ENCODE assay signal across 8 cellular contexts in the genomic region with DNA sequence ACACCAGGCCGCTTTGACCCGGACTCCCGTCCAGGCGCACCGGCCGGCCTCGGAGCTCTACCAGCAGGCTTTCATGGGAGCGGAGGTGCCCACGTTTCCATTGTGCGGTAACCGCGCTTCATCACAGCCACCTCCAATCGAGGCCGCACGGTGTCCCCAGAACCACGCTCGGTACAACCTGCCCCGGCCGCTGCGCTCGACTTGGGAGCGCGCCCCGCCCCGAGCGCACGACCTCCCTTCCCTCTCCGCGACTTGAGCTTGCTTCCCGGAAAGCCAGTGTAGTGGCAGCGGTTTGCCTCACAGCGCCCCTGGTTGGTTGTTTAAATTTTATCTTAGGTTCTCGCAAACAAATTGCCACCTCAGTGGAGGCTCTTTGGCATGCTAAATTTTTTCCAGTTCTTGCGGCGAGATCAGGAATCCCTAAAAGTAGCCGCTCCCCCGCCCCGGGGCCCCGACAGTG. TPM values are rescaled to one million over a fixed set of nuclear protein-coding genes. Genes with fewer than 3 reads are reported as not detected.
DNase-seq lines count a peak whose midpoint lies in the region; ATAC-seq and TF ChIP-seq lines count a peak whose summit lies in the region.

No MANE protein-coding gene starts in this region.

- ATAC-seq in HG02973 (IDR thresholded peaks at IDR 0.05; ENCODE audit: unreplicated experiment) = peak; percentile 45
- ATAC-seq in sciatic nerve = peak; percentile 82

- H3K4me3 ChIP-seq in GM12875 (ENCODE audit: low read depth, low read length) (peak overlapping the region; percentile 62), adrenal gland (peak overlapping the region in 2 of 4 donors; percentile 46 to 75), hepatocyte (peak overlapping the region; percentile 67)

- peaks cover 5% of the 10 kb centered on the region for H3K27me3 ChIP-seq in adrenal gland
- H3K27me3 ChIP-seq in hepatocyte = peaks cover 39% of the 10 kb centered on the region

- 0 to 1% (median 1%) methylated on average over 21 to 39 of the region's 39 CpGs for WGBS in adrenal gland, 4 donors
- under 1% methylated on average over 38 of the region's 39 CpGs for WGBS in hepatocyte (ENCODE audit: low lambda C conversion rate, missing lambda C conversion rate)

- H3K36me3 ChIP-seq in adrenal gland (replicated peaks in 1 of 2) = no peaks in the 10 kb centered on the region
- no peaks in the 10 kb centered on the region for H3K36me3 ChIP-seq in hepatocyte (replicated peaks; ENCODE audit: insufficient read depth, low read depth)

- no peaks in the 10 kb centered on the region for H3K9me2 ChIP-seq in hepatocyte (replicated peaks; ENCODE audit: insufficient read depth)

- in situ Hi-C loops in ACHN (cut with HindIII; ENCODE audit: low pct_ligation_motif_present, low pct_unique_long_range_greater_than_20kb, low sequenced_read_pairs) = no loop called here

- peak; percentile 89 for DNase-seq in ACHN
- peak; percentile 29 to 81 for DNase-seq in NCI-H526 (lab: John Stamatoyannopoulos, UW)
- peak; percentile 76 to 87 (median 85) for DNase-seq in adrenal gland
- peak; percentile 88 for DNase-seq in hepatocyte (ENCODE audit: low spot score)
- DNase-seq in sciatic nerve (ENCODE audit: low spot score) = peak; percentile 91
- DNase-seq in NK-92 (lab: John Stamatoyannopoulos, UW; ENCODE audit: unreplicated experiment) = no peak

- TF ChIP-seq CTCF in GM12875 (IDR thresholded peaks at IDR 0.05; ENCODE audit: borderline replicate concordance, insufficient read depth, low read depth, low read length) = peak; percentile 46; the same call in 1 of the 2 replicates
- peak; percentile 28 to 73 (median 54) for TF ChIP-seq CTCF in adrenal gland (IDR thresholded peaks at IDR 0.05)
- TF ChIP-seq CTCF in hepatocyte (IDR thresholded peaks at IDR 0.05; ENCODE audit: poor library complexity) = no peak

- peak overlapping the region; percentile 43 for H2AFZ ChIP-seq in hepatocyte

- no peaks in the 10 kb centered on the region for H3K79me2 ChIP-seq in hepatocyte

- H3K27ac ChIP-seq in adrenal gland (peak overlapping the region; percentile 50 to 92 (median 84)), hepatocyte (peak overlapping the region; percentile 74)

- H3K9me3 ChIP-seq in adrenal gland (replicated peaks in 1 of 3) = no peaks in the 10 kb centered on the region
- H3K9me3 ChIP-seq in hepatocyte (ENCODE audit: low read depth) = no peaks in the 10 kb centered on the region

- intact Hi-C loops in adrenal gland (cut with DNase I) = loop anchor here (10.0 kb wide), 2 partner anchors 189 to 199 kb away; no protein-coding TSS in a partner anchor
- intact Hi-C loops in sciatic nerve (cut with DNase I) = no loop called here

- peak overlapping the region; percentile 93 for H3K4me2 ChIP-seq in hepatocyte

- no peaks in the 10 kb centered on the region for H4K20me1 ChIP-seq in hepatocyte (ENCODE audit: insufficient read depth, poor library complexity, severe bottlenecking)

- H3K4me1 ChIP-seq in adrenal gland (replicated peaks in 1 of 2) = peaks cover 0 to 19% of the 10 kb centered on the region in 2 donors
- peaks cover 45% of the 10 kb centered on the region for H3K4me1 ChIP-seq in hepatocyte (ENCODE audit: insufficient read depth)

- TF ChIP-seq POLR2A in adrenal gland (IDR thresholded peaks at IDR 0.05) = peak in 1 of 2 donors; percentile 5

RNA-seq across cellular contexts. Expression of a gene that starts 0.3 kb away (rescaled TPM):
- total RNA-seq in adrenal gland (100 to 1,000 TPM in 2 of 8 donors, 10 to 100 TPM in 6; 22.4 to 118 (median 46.0) TPM), hepatocyte (23.2 and 28.9 TPM in 2 replicates), sciatic nerve (237 TPM)
- polyA plus RNA-seq in adrenal gland (10 to 100 TPM in 2 of 3 donors, 1 to 10 TPM in 1; 9.7 to 16.7 (median 13.7) TPM), hepatocyte (32.7 and 38.5 TPM in 2 replicates)
